Comparison of ENCODE assay signal across 20 cellular contexts in genomic region chr2:57552885-57553284, GRCh38.
DNase-seq lines count a peak whose midpoint lies in the region; ATAC-seq, FAIRE-seq and TF ChIP-seq lines count a peak whose summit lies in the region.
"Had no signal": no experiment of that assay in that cellular context is flagged by ENCODE, and none has a peak within 500 bp of the region (broad histone marks: within the 10 kb centered on the region; RNA-seq: fewer than 3 reads in every experiment).

No MANE protein-coding gene starts in this region.

- in situ Hi-C loops in GM23248 (cut with MboI), result no loop called here

- H4K20me1 ChIP-seq in GM23248 (ENCODE audit: insufficient read depth) (no peaks in the 10 kb centered on the region), PC-3 (ENCODE audit: low read length) (no peaks in the 10 kb centered on the region)

- intact Hi-C loops in PC-3 (cut with micrococcal nuclease), result no loop called here

- H3K27me3 ChIP-seq in GM23248 (replicated peaks; ENCODE audit: insufficient read depth), result no peaks in the 10 kb centered on the region
- H3K27me3 ChIP-seq in PC-3 (ENCODE audit: low read length), result peaks cover 28% of the 10 kb centered on the region
- H3K27me3 ChIP-seq in bronchial epithelial cell (ENCODE audit: control insufficient read depth, insufficient read depth, low read length), result no peaks in the 10 kb centered on the region

- H3K27ac ChIP-seq in C4-2B (no peak overlapping the region), GM23248 (no peak overlapping the region), PC-3 (ENCODE audit: low read length) (no peak overlapping the region)
- H3K27ac ChIP-seq: SK-N-MC had no signal

- WGBS in GM23248 (ENCODE audit: low coverage in 1 of 2, low lambda C conversion rate in 2 of 2, missing lambda C conversion rate in 2 of 2), 2 experiments, result 32 to 35% methylated on average over 3 of the region's 3 CpGs

- H2AFZ ChIP-seq in GM23248, result no peak overlapping the region
- no peak overlapping the region for H2AFZ ChIP-seq in PC-3 (ENCODE audit: low read length)

- H3K9ac ChIP-seq in GM23248 (no peak overlapping the region), PC-3 (ENCODE audit: low read length) (no peak overlapping the region)

- H3K36me3 ChIP-seq in GM23248 (ENCODE audit: low read depth) (no peaks in the 10 kb centered on the region), PC-3 (ENCODE audit: low read depth, low read length) (no peaks in the 10 kb centered on the region), bronchial epithelial cell (ENCODE audit: control insufficient read depth, insufficient read depth, low read length) (no peaks in the 10 kb centered on the region)

- H3K4me3 ChIP-seq in GM23248, result no peak overlapping the region
- no peak overlapping the region for H3K4me3 ChIP-seq in PC-3 (ENCODE audit: low read length)
- no peak overlapping the region for H3K4me3 ChIP-seq in bronchial epithelial cell (ENCODE audit: low read depth, low read length)
- H3K4me3 ChIP-seq: SK-N-MC had no signal

- peak; percentile 28 for FAIRE-seq in bronchial epithelial cell (lab: Jason Lieb, UNC)

- TF ChIP-seq CTCF in C4-2B (conservative IDR thresholded peaks at IDR 0.05) (peak; percentile 18), PC-3 (conservative IDR thresholded peaks at IDR 0.05; ENCODE audit: low read depth, low read length) (peak; percentile 38; the same call in 1 of the 2 replicates), bronchial epithelial cell (IDR thresholded peaks at IDR 0.05; ENCODE audit: insufficient read depth, low read length, severe bottlenecking) (no peak)

- no TSS peak for BruUV-seq in PC-3 (replicated peaks; lab: Mats Ljungman, UMichigan)

- ATAC-seq in PC-3 (peak; percentile 48), GM21619 (IDR thresholded peaks at IDR 0.05; ENCODE audit: unreplicated experiment) (no peak)
- ATAC-seq: Right ventricle myocardium inferior had no signal

- peak; percentile 2 for DNase-seq in GM23248
- peak; percentile 13 for DNase-seq in PC-3
- DNase-seq in bronchial epithelial cell (ENCODE audit: low read depth), result no peak
- no peak for DNase-seq in pons (ENCODE audit: low spot score)
- no peak for DNase-seq in C1 segment of cervical spinal cord (lab: John Stamatoyannopoulos, UW)
- DNase-seq in MV-4-11 (lab: John Stamatoyannopoulos, UW), result no peak
- DNase-seq: 8988T, DND-41, GF-D8, HCEC 1CT, NCI-H1436, NCI-H2029 treated with DMSO at 0.1 percent for 48 hours, NCI-H2171 treated with DMSO at 0.1 percent for 48 hours, NCI-H446 treated with DMSO at 0.1 percent for 48 hours, NCI-H774, T-helper 1 cell had no signal

- H3K4me2 ChIP-seq in GM23248 (ENCODE audit: unreplicated experiment) (no peak overlapping the region), PC-3 (ENCODE audit: low read length) (no peak overlapping the region)

- H3K9me2 ChIP-seq in GM23248 (ENCODE audit: insufficient read depth), result no peaks in the 10 kb centered on the region
- no peaks in the 10 kb centered on the region for H3K9me2 ChIP-seq in PC-3 (replicated peaks; ENCODE audit: low read length)

- CTCF ChIA-PET in PC-3 (lab: Charles Lee), result no interaction called here

- H3K4me1 ChIP-seq in GM23248 (ENCODE audit: insufficient read depth) (no peaks in the 10 kb centered on the region), PC-3 (ENCODE audit: insufficient read depth, low read length) (no peaks in the 10 kb centered on the region)

- H3K9me3 ChIP-seq in GM23248 (ENCODE audit: low read depth), result no peaks in the 10 kb centered on the region
- H3K9me3 ChIP-seq in PC-3 (ENCODE audit: low read length), result no peaks in the 10 kb centered on the region

- POLR2A ChIA-PET in PC-3 (lab: Charles Lee; ENCODE audit: unreplicated experiment), result no interaction called here

- H3F3A ChIP-seq in GM23248 (ENCODE audit: insufficient read depth) (no peaks in the 10 kb centered on the region), PC-3 (ENCODE audit: low read length, unreplicated experiment) (no peaks in the 10 kb centered on the region)

- no peaks in the 10 kb centered on the region for H3K79me2 ChIP-seq in GM23248 (ENCODE audit: insufficient read depth)
- H3K79me2 ChIP-seq in PC-3 (ENCODE audit: low read length), result no peaks in the 10 kb centered on the region

Comparison
In these comparisons a context has a peak if more than half of its experiments do, and no peak if none do; other contexts are left out.
1. DNase-seq: peak in GM23248 (single experiment) and PC-3 (single experiment); none in bronchial epithelial cell (single experiment), pons (single experiment), C1 segment of cervical spinal cord (0 of 14) and MV-4-11 (single experiment).